9 cellular contexts compared by ENCODE assay signal in genomic region chrX:47145408-47146120, GRCh38. TPM values are rescaled to one million over a fixed set of nuclear protein-coding genes. Genes with fewer than 3 reads are reported as not detected.
DNase-seq lines count a peak whose midpoint lies in the region; ATAC-seq, FAIRE-seq and TF ChIP-seq lines count a peak whose summit lies in the region.
"Had no signal": no experiment of that assay in that cellular context is flagged by ENCODE, and none has a peak within 500 bp of the region (broad histone marks: within the 10 kb centered on the region; RNA-seq: fewer than 3 reads in every experiment).

No MANE protein-coding gene starts in this region.

- in situ Hi-C loops in G401 (cut with HindIII; ENCODE audit: low sequenced_read_pairs) = no loop called here

- peaks cover 25% of the 10 kb centered on the region for H3K4me1 Mint-ChIP-seq in activated CD8-positive, alpha-beta memory T cell treated with anti-CD3 and anti-CD28 coated beads, Interleukin-2, amount 10 ng/mL, durations not matched to agents 7 days and 5 days
- peaks cover 25% of the 10 kb centered on the region for H3K4me1 Mint-ChIP-seq in T-helper 17 cell
- H3K4me1 Mint-ChIP-seq in neural progenitor cell = no peaks in the 10 kb centered on the region

- H3K9me3 Mint-ChIP-seq in activated CD8-positive, alpha-beta memory T cell treated with anti-CD3 and anti-CD28 coated beads, Interleukin-2, amount 10 ng/mL, durations not matched to agents 7 days and 5 days (ENCODE audit: low read depth) = no peaks in the 10 kb centered on the region
- H3K9me3 Mint-ChIP-seq in neural progenitor cell = peaks cover 22% of the 10 kb centered on the region

- H3K4me1 ChIP-seq in esophagus muscularis mucosa = peaks cover 4 to 39% (median 32%) of the 10 kb centered on the region in 4 donors
- no peaks in the 10 kb centered on the region for H3K4me1 ChIP-seq in neural progenitor cell

- peaks cover 3% of the 10 kb centered on the region for H3F3A ChIP-seq in neural progenitor cell (ENCODE audit: low read depth)

- peak overlapping the region; percentile 67 for H3K4me2 ChIP-seq in neural progenitor cell

- FAIRE-seq in GM12891 (lab: Jason Lieb, UNC) = no peak
- FAIRE-seq: islet of Langerhans had no signal

- H3K79me2 ChIP-seq in neural progenitor cell (ENCODE audit: low read depth) = peaks cover 74% of the 10 kb centered on the region

- H3K27ac Mint-ChIP-seq in activated CD8-positive, alpha-beta memory T cell treated with anti-CD3 and anti-CD28 coated beads, Interleukin-2, amount 10 ng/mL, durations not matched to agents 7 days and 5 days = peak overlapping the region; percentile 99
- H3K27ac Mint-ChIP-seq in T-helper 17 cell = peak overlapping the region; percentile 99
- H3K27ac Mint-ChIP-seq in neural progenitor cell = peak overlapping the region; percentile 94

- DNase-seq in activated CD8-positive, alpha-beta memory T cell treated with anti-CD3 and anti-CD28 coated beads, Interleukin-2, amount 10 ng/mL, durations not matched to agents 7 days and 5 days = no peak
- no peak for DNase-seq in activated CD8-positive, alpha-beta memory T cell treated with anti-CD3 and anti-CD28 coated beads for 24 hours
- DNase-seq in T-helper 17 cell (peak in 1 of 3 donors; percentile 6), esophagus muscularis mucosa (ENCODE audit: extremely low spot score) (no peak), neural progenitor cell (ENCODE audit: low spot score) (no peak), G401 (ENCODE audit: low spot score) (no peak), GM12891 (ENCODE audit: insufficient read length, low spot score) (no peak)

- peaks cover 36% of the 10 kb centered on the region for H4K20me1 ChIP-seq in neural progenitor cell (ENCODE audit: low read depth)

- H3K9ac ChIP-seq in neural progenitor cell = peak overlapping the region; percentile 72

- H3K27me3 Mint-ChIP-seq in activated CD8-positive, alpha-beta memory T cell treated with anti-CD3 and anti-CD28 coated beads, Interleukin-2, amount 10 ng/mL, durations not matched to agents 7 days and 5 days = no peaks in the 10 kb centered on the region
- no peaks in the 10 kb centered on the region for H3K27me3 Mint-ChIP-seq in T-helper 17 cell
- H3K27me3 Mint-ChIP-seq in neural progenitor cell (ENCODE audit: insufficient read depth, low read depth) = peaks cover 6% of the 10 kb centered on the region

- no peaks in the 10 kb centered on the region for H3K27me3 ChIP-seq in esophagus muscularis mucosa
- H3K27me3 ChIP-seq in neural progenitor cell = no peaks in the 10 kb centered on the region

- peaks cover 39% of the 10 kb centered on the region for H3K36me3 Mint-ChIP-seq in activated CD8-positive, alpha-beta memory T cell treated with anti-CD3 and anti-CD28 coated beads, Interleukin-2, amount 10 ng/mL, durations not matched to agents 7 days and 5 days
- peaks cover 5% of the 10 kb centered on the region for H3K36me3 Mint-ChIP-seq in T-helper 17 cell (ENCODE audit: low read depth)
- H3K36me3 Mint-ChIP-seq in neural progenitor cell = peaks cover 19% of the 10 kb centered on the region

- no peak for TF ChIP-seq EP300 in esophagus muscularis mucosa (IDR thresholded peaks at IDR 0.05)

- TF ChIP-seq POLR2A in esophagus muscularis mucosa (IDR thresholded peaks at IDR 0.05; ENCODE audit: low read depth) (no peak), GM12891 (IDR thresholded peaks at IDR 0.05; ENCODE audit: low read depth, low read length) (no peak)

- H3K36me3 ChIP-seq in esophagus muscularis mucosa (peaks cover 0 to 22% (median 10%) of the 10 kb centered on the region in 4 donors), neural progenitor cell (no peaks in the 10 kb centered on the region)

- 44% methylated on average over 35 of the region's 37 CpGs for WGBS in esophagus muscularis mucosa

- intact Hi-C loops in esophagus muscularis mucosa (cut with DNase I) = no loop called here

- H3K9me3 ChIP-seq in T-helper 17 cell (ENCODE audit: control insufficient read depth, low read length, poor library complexity, severe bottlenecking) (no peaks in the 10 kb centered on the region), esophagus muscularis mucosa (no peaks in the 10 kb centered on the region), neural progenitor cell (ENCODE audit: low read depth) (no peaks in the 10 kb centered on the region)

- TF ChIP-seq CTCF in esophagus muscularis mucosa (IDR thresholded peaks at IDR 0.05) (no peak), neural progenitor cell (IDR thresholded peaks at IDR 0.05) (no peak)

- H3K4me3 Mint-ChIP-seq in activated CD8-positive, alpha-beta memory T cell treated with anti-CD3 and anti-CD28 coated beads, Interleukin-2, amount 10 ng/mL, durations not matched to agents 7 days and 5 days = peak overlapping the region; percentile 98
- peak overlapping the region; percentile 98 for H3K4me3 Mint-ChIP-seq in T-helper 17 cell
- peak overlapping the region; percentile 91 for H3K4me3 Mint-ChIP-seq in neural progenitor cell

- H3K4me3 ChIP-seq in esophagus muscularis mucosa (peak overlapping the region; percentile 67 to 83 (median 72)), neural progenitor cell (peak overlapping the region; percentile 61)

- CTCF ChIA-PET in activated CD8-positive, alpha-beta memory T cell treated with anti-CD3 and anti-CD28 coated beads, Interleukin-2, amount 10 ng/mL, durations not matched to agents 7 days and 5 days (lab: Charles Lee) = interaction anchor here (0.6 to 1.5 kb wide), 7 partner anchors 11 to 377 kb away, joined by 3 to 10 read pairs (median 4); partner anchors contain the start of gene RP2

- H3K27ac ChIP-seq in esophagus muscularis mucosa (replicated peaks in 1 of 4) = peak overlapping the region; percentile 88 to 94 (median 94)
- peak overlapping the region; percentile 83 for H3K27ac ChIP-seq in neural progenitor cell

- H2AFZ ChIP-seq in neural progenitor cell (replicated peaks) = peak overlapping the region; percentile 19

- peak; percentile 34 for ATAC-seq in activated CD8-positive, alpha-beta memory T cell treated with anti-CD3 and anti-CD28 coated beads, Interleukin-2, amount 10 ng/mL, durations not matched to agents 7 days and 5 days
- ATAC-seq in HG02981 (IDR thresholded peaks at IDR 0.05; ENCODE audit: unreplicated experiment) (peak; percentile 10), T-helper 17 cell (peak; percentile 14)

TF ChIP-seq in GM12891, 5 proteins besides CTCF, POLR2A, EP300 and RAD21:
- TF ChIP-seq TAF1 (IDR thresholded peaks at IDR 0.05; ENCODE audit: low read depth, low read length) = no peak
TF ChIP-seq in GM12891: peak in this region for 0.

RNA-seq across cellular contexts. Expression of gene RBM10, which starts 0.5 kb away (rescaled TPM):
- total RNA-seq in activated CD8-positive, alpha-beta memory T cell treated with anti-CD3 and anti-CD28 coated beads, Interleukin-2, amount 10 ng/mL, durations not matched to agents 7 days and 5 days = 10 to 100 TPM; 64.9 to 65.6 TPM
- total RNA-seq in T-helper 17 cell (10 to 100 TPM; 33.0 to 36.5 TPM), esophagus muscularis mucosa (10 to 100 TPM; 25.3 to 38.4 (median 29.8) TPM), neural progenitor cell (ENCODE audit: low replicate concordance) (26.5 and 65.9 TPM in 2 replicates)
- 51.8 and 67.8 TPM in 2 replicates for total RNA-seq in G401 (2014; rRNA removed; shearing (Covaris generic))
- polyA plus RNA-seq in GM12891 (2012; ENCODE audit: low read depth, missing spikeins) = 30.0 TPM

RNA-seq across cellular contexts. Expression of gene NDUFB11, which starts 1.1 kb away (rescaled TPM):
- 10 to 100 TPM; 82.7 to 97.6 TPM for total RNA-seq in activated CD8-positive, alpha-beta memory T cell treated with anti-CD3 and anti-CD28 coated beads, Interleukin-2, amount 10 ng/mL, durations not matched to agents 7 days and 5 days
- total RNA-seq in T-helper 17 cell (10 to 100 TPM; 55.4 to 55.6 TPM), esophagus muscularis mucosa (10 to 100 TPM; 58.3 to 87.5 (median 76.3) TPM), neural progenitor cell (ENCODE audit: low replicate concordance) (53.1 and 86.1 TPM in 2 replicates)
- 87.1 and 115 TPM in 2 replicates for total RNA-seq in G401 (2014; rRNA removed; shearing (Covaris generic))
- 99.7 TPM for polyA plus RNA-seq in GM12891 (2012; ENCODE audit: low read depth, missing spikeins)

RNA-seq across cellular contexts. Expression of gene UBA1, which starts 48.1 kb away (rescaled TPM):
- total RNA-seq in activated CD8-positive, alpha-beta memory T cell treated with anti-CD3 and anti-CD28 coated beads, Interleukin-2, amount 10 ng/mL, durations not matched to agents 7 days and 5 days = 100 to 1,000 TPM; 177 to 204 TPM
- total RNA-seq in T-helper 17 cell = 100 to 1,000 TPM; 109 to 112 TPM
- 100 to 1,000 TPM; 125 to 218 (median 147) TPM for total RNA-seq in esophagus muscularis mucosa
- total RNA-seq in neural progenitor cell (ENCODE audit: low replicate concordance) = 291 and 537 TPM in 2 replicates
- total RNA-seq in G401 (2014; rRNA removed; shearing (Covaris generic)) = 198 and 217 TPM in 2 replicates
- 126 TPM for polyA plus RNA-seq in GM12891 (2012; ENCODE audit: low read depth, missing spikeins)
